In genomic region chr4:74094227-74094626, GRCh38 we compare ENCODE assay signal across 1 cellular context.
TF ChIP-seq lines count a peak whose summit lies in the region.

No MANE protein-coding gene starts in this region.

TF ChIP-seq in endothelial cell of umbilical vein, 7 proteins besides CTCF, POLR2A, EP300 and RAD21:
- peak; percentile 87 for TF ChIP-seq POLR2AphosphoS5 (IDR thresholded peaks at IDR 0.05; ENCODE audit: insufficient read depth, low read depth, low read length)
- no peak for TF ChIP-seq MAX (IDR thresholded peaks at IDR 0.05; ENCODE audit: insufficient read depth, insufficient read length)
- TF ChIP-seq MYC (IDR thresholded peaks at IDR 0.05; ENCODE audit: low read depth, low read length) = no peak
- TF ChIP-seq GATA2 (IDR thresholded peaks at IDR 0.05; ENCODE audit: insufficient read depth, insufficient read length, low read depth, low read length) = peak; percentile 97
- TF ChIP-seq JUN (IDR thresholded peaks at IDR 0.05; ENCODE audit: borderline replicate concordance, insufficient read depth, insufficient read length, low read depth) = peak; percentile 57
- TF ChIP-seq FOS (IDR thresholded peaks at IDR 0.05; ENCODE audit: borderline replicate concordance, insufficient read depth, low read length) = peak; percentile 76
- no peak for TF ChIP-seq EZH2 (IDR thresholded peaks at IDR 0.05; ENCODE audit: borderline replicate concordance, low read depth, low read length, severe bottlenecking)
